In genomic region chr1:37038703-37039093, GRCh38 we compare ENCODE assay signal across 24 cellular contexts. TPM values are rescaled to one million over a fixed set of nuclear protein-coding genes. Genes with fewer than 3 reads are reported as not detected.
DNase-seq lines count a peak whose midpoint lies in the region; ATAC-seq, FAIRE-seq and TF ChIP-seq lines count a peak whose summit lies in the region.
"Had no signal": no experiment of that assay in that cellular context is flagged by ENCODE, and none has a peak within 500 bp of the region (broad histone marks: within the 10 kb centered on the region; RNA-seq: fewer than 3 reads in every experiment).

No MANE protein-coding gene starts in this region.

- peak overlapping the region; percentile 65 to 96 for H3K4me2 ChIP-seq in H1 (ENCODE audit: insufficient read depth in 1 of 2, low read depth in 2 of 2, low read length in 2 of 2)
- H3K4me2 ChIP-seq: smooth muscle cell had no signal

- TF ChIP-seq POLR2A in H1 (IDR thresholded peaks at IDR 0.05; ENCODE audit: control extremely low read depth in 1 of 2, low read depth in 2 of 2, low read length in 2 of 2), result no peak

- peaks cover 0 to under 1% of the 10 kb centered on the region in 2 experiments for H4K20me1 ChIP-seq in H1 (replicated peaks in 1 of 2; ENCODE audit: control insufficient read depth in 1 of 2, insufficient read depth in 2 of 2, low read length in 2 of 2)

- peak overlapping the region; percentile 91; the same call in 1 of the 2 replicates for H2BK12ac ChIP-seq in H1 (ENCODE audit: low read depth, low read length)

- no peaks in the 10 kb centered on the region for H3K79me2 ChIP-seq in H1 (ENCODE audit: control insufficient read depth in 1 of 2, insufficient read depth in 2 of 2, low read length in 2 of 2)

- H3K4me3 ChIP-seq in H1 (ENCODE audit: extremely low read depth in 1 of 4, insufficient read depth in 2 of 4, low read depth in 3 of 4, low read length in 4 of 4), result peak overlapping the region in 2 of 4 experiments; percentile 14 to 39; a peak in 1 of 8 replicates
- H3K4me3 ChIP-seq: adrenal gland, GM23248, heart left ventricle, left ventricle myocardium inferior, SJCRH30, smooth muscle cell, tibial nerve had no signal

- H2BK15ac ChIP-seq in H1 (ENCODE audit: low read length), result peak overlapping the region; percentile 74; the same call in 1 of the 2 replicates

- no peak overlapping the region for H3K4ac ChIP-seq in H1 (replicated peaks; ENCODE audit: insufficient read length, low read depth, low read length)

- H3K56ac ChIP-seq in H1 (replicated peaks; ENCODE audit: insufficient read length, low read depth, low read length), result no peak overlapping the region

- FAIRE-seq in H1 (lab: Jason Lieb, UNC), result no peak

- no peak overlapping the region for H4K5ac ChIP-seq in H1 (ENCODE audit: insufficient read length, low read depth, low read length)

- H3K27ac ChIP-seq in H1 (ENCODE audit: low read depth, low read length), result no peak overlapping the region
- H3K27ac ChIP-seq: adrenal gland, C4-2B, GM23248, heart left ventricle, left ventricle myocardium inferior, neutrophil, SJCRH30, WERI-Rb-1 had no signal

- no peak overlapping the region for H2BK120ac ChIP-seq in H1 (replicated peaks; ENCODE audit: low read depth, low read length)

- no peaks in the 10 kb centered on the region for H3K79me1 ChIP-seq in H1 (ENCODE audit: low read depth, low read length)

- CTCF ChIA-PET in H1 (lab: Charles Lee; ENCODE audit: partially characterized antibody), result interaction anchor here (0.6 to 1.7 kb wide), 9 partner anchors 12 to 285 kb away, joined by 3 to 4 read pairs (median 3); no protein-coding TSS in a partner anchor

- 69% methylated on average over 6 of the region's 6 CpGs; no CpG with 5 or more reads in 1 of the 2 experiments for WGBS in H1 (ENCODE audit: extremely low coverage in 1 of 2, insufficient coverage in 1 of 2, insufficient read length in 1 of 2, insufficient replicate concordance in 2 of 2, low coverage in 1 of 2, low lambda C conversion rate in 2 of 2, missing lambda C conversion rate in 1 of 2), 2 experiments

- peak; percentile 100 for DNase-seq in DMS153 treated with DMSO at 0.1 percent for 48 hours (lab: John Stamatoyannopoulos, UW; ENCODE audit: unreplicated experiment)
- DNase-seq in NCI-H146 treated with DMSO at 0.1 percent for 48 hours (lab: John Stamatoyannopoulos, UW; ENCODE audit: unreplicated experiment), result peak; percentile 89
- peak; percentile 86 for DNase-seq in NCI-H2196 treated with DMSO at 0.1 percent for 48 hours (lab: John Stamatoyannopoulos, UW; ENCODE audit: unreplicated experiment)
- DNase-seq in H1 (ENCODE audit: low read depth in 1 of 2, low spot score in 2 of 2), result no peak
- no peak for DNase-seq in GM13977 (ENCODE audit: low spot score)
- DNase-seq in NCI-H526 (lab: John Stamatoyannopoulos, UW), result no peak
- DNase-seq: activated CD4-positive, alpha-beta T cell treated with anti-CD3 and anti-CD28 coated beads, Interleukin-2, amount 50 U/mL, for 48 hours; left ventricle myocardium inferior; MV-4-11; stimulated activated CD4-positive, alpha-beta T cell treated with anti-CD3 and anti-CD28 coated beads, Interleukin-2, amount 100 ng/mL, for 48 hours; stimulated activated naive CD8-positive, alpha-beta T cell treated with anti-CD3 and anti-CD28 coated beads, Interleukin-15, Interleukin-2, amounts not matched to agents 100 U/mL and 50 U/mL, for 24 hours; T-helper 2 cell had no signal

- no peak overlapping the region; the same call in 1 of the 2 replicates for H2AK5ac ChIP-seq in H1 (ENCODE audit: low read depth, low read length)

- no peak overlapping the region for H4K8ac ChIP-seq in H1 (ENCODE audit: extremely low read depth, insufficient read depth, low read length)

- POLR2A ChIA-PET in H1 (lab: Charles Lee; ENCODE audit: partially characterized antibody), result interaction anchor here (1.0 kb wide), 1 partner anchor 15 kb away, joined by 3 read pairs; no protein-coding TSS in a partner anchor

- H3K27me3 ChIP-seq in H1 (replicated peaks in 1 of 4; ENCODE audit: control insufficient read depth in 3 of 4, extremely low read depth in 1 of 4, insufficient read depth in 3 of 4, low read length in 3 of 4), result peaks cover 10 to 28% (median 22%) of the 10 kb centered on the region in 4 experiments

- peak overlapping the region; percentile 82; the same call in 1 of the 2 replicates for H2BK5ac ChIP-seq in H1 (ENCODE audit: low read depth, low read length)

- no peaks in the 10 kb centered on the region for H3K36me3 ChIP-seq in H1 (ENCODE audit: control insufficient read depth in 2 of 4, insufficient read depth in 4 of 4, low read length in 3 of 4)
- H3K36me3 ChIP-seq: adrenal gland, heart left ventricle, left ventricle myocardium inferior, neutrophil, SJCRH30, tibial nerve, WERI-Rb-1 had no signal

- no peak overlapping the region for H3K14ac ChIP-seq in H1 (ENCODE audit: insufficient read length)

- H3K9me3 ChIP-seq in H1 (ENCODE audit: insufficient read depth in 2 of 2, low read depth in 1 of 2, low read length in 1 of 2), result no peaks in the 10 kb centered on the region
- H3K9me3 ChIP-seq: adrenal gland, heart left ventricle, left ventricle myocardium inferior, neutrophil, SJCRH30, tibial nerve had no signal

- H3K23me2 ChIP-seq in H1 (ENCODE audit: low read depth, low read length), result peaks cover 19% of the 10 kb centered on the region

- TF ChIP-seq EP300 in H1 (IDR thresholded peaks at IDR 0.05; ENCODE audit: borderline replicate concordance in 1 of 2, low read depth in 2 of 2, low read length in 2 of 2), result no peak

- no peak overlapping the region for H3K9ac ChIP-seq in H1 (replicated peaks in 1 of 4; ENCODE audit: extremely low read depth in 1 of 4, low read depth in 3 of 4, low read length in 3 of 4)
- H3K9ac ChIP-seq: GM23248 had no signal

- no peak for TF ChIP-seq RAD21 in H1 (IDR thresholded peaks at IDR 0.05 in 1 of 2, conservative IDR thresholded peaks at IDR 0.05 in 1 of 2; ENCODE audit: low read depth in 2 of 2, low read length in 2 of 2)

- peak overlapping the region; percentile 93 for H2BK20ac ChIP-seq in H1 (ENCODE audit: low read length)

- in situ Hi-C loops in GM13977 (cut with MboI; ENCODE audit: low pct_unique_long_range_greater_than_20kb, low sequenced_read_pairs, unreplicated experiment), result no loop called here

- no peak overlapping the region for H3K23ac ChIP-seq in H1 (ENCODE audit: insufficient read length)

- H2AFZ ChIP-seq in H1 (ENCODE audit: low read length), result no peak overlapping the region
- H2AFZ ChIP-seq: GM23248 had no signal

- peaks cover 28 to 71% (median 52%) of the 10 kb centered on the region in 4 experiments for H3K4me1 ChIP-seq in H1 (replicated peaks in 1 of 4; ENCODE audit: control insufficient read depth in 3 of 4, insufficient read depth in 4 of 4, low read length in 3 of 4)
- H3K4me1 ChIP-seq: adrenal gland, SJCRH30 had no signal

- ATAC-seq in GM21528 (IDR thresholded peaks at IDR 0.05; ENCODE audit: low FRiP score, unreplicated experiment) (no peak), GM18907 (IDR thresholded peaks at IDR 0.05; ENCODE audit: unreplicated experiment) (no peak)
- ATAC-seq: stimulated activated naive CD8-positive, alpha-beta T cell treated with anti-CD3 and anti-CD28 coated beads, Interleukin-15, Interleukin-2, amounts not matched to agents 100 U/mL and 50 U/mL, for 24 hours had no signal

- H3K18ac ChIP-seq in H1 (ENCODE audit: extremely low read depth, low read length), result peak overlapping the region; percentile 81

- no peak for TF ChIP-seq CTCF in H1 (IDR thresholded peaks at IDR 0.05; ENCODE audit: control extremely low read depth in 1 of 3, insufficient read depth in 1 of 3, low read depth in 1 of 3, low read length in 3 of 3)
- no peak for TF ChIP-seq CTCF in GM13977 (IDR thresholded peaks at IDR 0.05; ENCODE audit: extremely low read depth, insufficient read depth, missing control alignments)

- H4K91ac ChIP-seq in H1 (replicated peaks; ENCODE audit: insufficient read length, low read length), result peak overlapping the region; percentile 36

TF ChIP-seq in H1, 55 proteins besides CTCF, POLR2A, EP300 and RAD21:
- TF ChIP-seq TBP (IDR thresholded peaks at IDR 0.05; ENCODE audit: low read depth, low read length), result no peak
- peak; percentile 77 for TF ChIP-seq CEBPB (IDR thresholded peaks at IDR 0.05; ENCODE audit: low read depth, low read length)
- TF ChIP-seq SP4 (IDR thresholded peaks at IDR 0.05; ENCODE audit: low read length), result no peak
- no peak for TF ChIP-seq GTF2F1 (IDR thresholded peaks at IDR 0.05; ENCODE audit: borderline replicate concordance, low read depth, low read length)
- TF ChIP-seq KDM4A (IDR thresholded peaks at IDR 0.05; ENCODE audit: low read depth, low read length, severe bottlenecking), result no peak
- TF ChIP-seq TAF1 (IDR thresholded peaks at IDR 0.05; ENCODE audit: low read depth, low read length), result no peak
- TF ChIP-seq, protein P1, sequence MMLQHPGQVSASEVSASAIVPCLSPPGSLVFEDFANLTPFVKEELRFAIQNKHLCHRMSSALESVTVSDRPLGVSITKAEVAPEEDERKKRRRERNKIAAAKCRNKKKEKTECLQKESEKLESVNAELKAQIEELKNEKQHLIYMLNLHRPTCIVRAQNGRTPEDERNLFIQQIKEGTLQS (IDR thresholded peaks at IDR 0.05; ENCODE audit: insufficient read depth, low read depth, low read length), result no peak

RNA-seq across cellular contexts. Expression of gene GRIK3, which starts 4.4 kb away (rescaled TPM):
- 3.4 and 3.7 TPM in 2 replicates for total RNA-seq in H1 (2021; fragmentation: NEBNext Ultra II Directional; extraction: Animal tissue kit (Norgen Biotek cat#: 25700))
- 2.1 and 2.5 TPM in 2 replicates for polyA plus RNA-seq in H1 (2011; rRNA removed)
- polyA plus RNA-seq in H1 (2011; cell fraction: cytosol; rRNA removed), result 1.9 TPM
- 3.8 TPM for polyA plus RNA-seq in H1 (2011; cell fraction: nucleus; rRNA removed)
- 1.5 to 1.9 TPM (median 1.8 TPM) in 4 replicates for polyA plus RNA-seq in H1 (2012, experiment 1 of 2)
- polyA plus RNA-seq in H1 (2012, experiment 2 of 2), result 0.63 TPM
- 2.3 TPM for polyA plus RNA-seq in H1 (2013, experiment 1 of 2)
- polyA plus RNA-seq in H1 (2013, experiment 2 of 2), result 2.1 TPM
- polyA minus RNA-seq in H1 (2011; rRNA and poly(A)+ RNA removed), result 7.3 and 7.4 TPM in 2 replicates
- polyA minus RNA-seq in H1 (2011; cell fraction: cytosol; rRNA and poly(A)+ RNA removed), result 1.8 TPM
- 2.9 TPM for polyA minus RNA-seq in H1 (2011; cell fraction: nucleus; rRNA and poly(A)+ RNA removed)
- total RNA-seq: GM23248, PC-3, SJCRH30 had no signal
- polyA plus RNA-seq: GM23248, smooth muscle cell had no signal

Comparison
In these comparisons a context has a peak if more than half of its experiments do, and no peak if none do; other contexts are left out.
1. DNase-seq: peak in DMS153 treated with DMSO at 0.1 percent for 48 hours (single experiment), NCI-H146 treated with DMSO at 0.1 percent for 48 hours (single experiment) and NCI-H2196 treated with DMSO at 0.1 percent for 48 hours (single experiment); none in H1 (0 of 2), GM13977 (single experiment) and NCI-H526 (0 of 2).